33 cellular contexts compared by ENCODE assay signal in the genomic region with DNA sequence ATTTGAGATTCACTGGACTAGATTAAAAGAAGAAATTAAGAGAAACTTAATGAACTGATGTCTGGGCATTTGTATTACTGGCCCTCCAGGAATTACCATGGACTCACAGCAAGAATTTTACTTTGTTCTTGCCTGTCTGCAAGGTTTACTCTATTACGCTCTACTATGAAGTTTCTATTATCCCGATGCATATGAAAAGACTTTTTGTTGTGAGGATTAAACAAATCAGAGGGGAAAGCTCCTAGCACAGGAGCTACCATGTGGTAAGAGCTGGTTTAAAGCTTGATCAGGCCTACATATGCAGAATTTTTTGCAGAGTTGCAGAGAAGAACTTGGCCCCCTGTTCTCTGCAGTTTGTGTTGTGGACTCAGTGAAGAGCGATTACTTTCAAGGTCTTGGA.
"Had no signal": no experiment of that assay in that cellular context is flagged by ENCODE, and none has a peak within 500 bp of the region (broad histone marks: within the 10 kb centered on the region; RNA-seq: fewer than 3 reads in every experiment).

No MANE protein-coding gene starts in this region.

- H3K27ac ChIP-seq: ascending aorta, brain microvascular endothelial cell, coronary artery, esophagus muscularis mucosa, foreskin keratinocyte, gastrocnemius medialis, heart left ventricle, WERI-Rb-1 had no signal

- H3K27me3 ChIP-seq: ascending aorta, brain microvascular endothelial cell, esophagus muscularis mucosa, gastrocnemius medialis, heart left ventricle had no signal

- H3K36me3 ChIP-seq: ascending aorta, brain microvascular endothelial cell, esophagus muscularis mucosa, gastrocnemius medialis, heart left ventricle, WERI-Rb-1 had no signal

- H3K9me3 ChIP-seq: ascending aorta, esophagus muscularis mucosa, gastrocnemius medialis, heart left ventricle had no signal

- H3K4me3 Mint-ChIP-seq: activated B cell treated with CpG ODN at 0.5 μM for 24 hours; activated CD8-positive, alpha-beta memory T cell treated with anti-CD3 and anti-CD28 coated beads, Interleukin-2, amount 10 ng/mL, durations not matched to agents 7 days and 5 days; activated CD8-positive, alpha-beta T cell treated with anti-CD3 and anti-CD28 coated beads, Interleukin-2, amount 10 ng/mL, durations not matched to agents 7 days and 5 days; activated naive CD4-positive, alpha-beta T cell treated with anti-CD3 and anti-CD28 coated beads, Interleukin-2, amount 10 ng/mL, durations not matched to agents 7 days and 5 days; activated naive CD8-positive, alpha-beta T cell treated with anti-CD3 and anti-CD28 coated beads, Interleukin-2, amount 10 ng/mL, durations not matched to agents 7 days and 5 days; central memory CD8-positive, alpha-beta T cell; effector memory CD8-positive, alpha-beta T cell; T-helper 17 cell; T-helper 2 cell treated with Interferon-gamma antibody and Interleukin-4, amounts not matched to agents 5 μg/mL and 100 μg/mL, for 36 hours had no signal

- DNase-seq: activated B cell treated with CpG ODN at 0.5 μM for 24 hours; activated CD4-positive, alpha-beta T cell treated with anti-CD3 and anti-CD28 coated beads for 48 hours; activated CD4-positive, alpha-beta T cell treated with anti-CD3 and anti-CD28 coated beads, Interleukin-2, amount 50 U/mL, for 1 hour; activated CD4-positive, alpha-beta T cell treated with anti-CD3 and anti-CD28 coated beads, Interleukin-2, amount 50 U/mL, for 48 hours; activated CD8-positive, alpha-beta memory T cell treated with anti-CD3 and anti-CD28 coated beads, Interleukin-2, amount 10 ng/mL, durations not matched to agents 7 days and 5 days; activated CD8-positive, alpha-beta memory T cell treated with anti-CD3 and anti-CD28 coated beads, Interleukin-2, amount 50 U/mL, for 4 hours; activated CD8-positive, alpha-beta T cell treated with anti-CD3 and anti-CD28 coated beads, Interleukin-2, amount 10 ng/mL, durations not matched to agents 7 days and 5 days; activated gamma-delta T cell; activated naive CD4-positive, alpha-beta T cell; activated naive CD4-positive, alpha-beta T cell treated with anti-CD3 and anti-CD28 coated beads, Interleukin-2, amount 10 ng/mL, durations not matched to agents 7 days and 5 days; activated naive CD8-positive, alpha-beta T cell treated with anti-CD3 and anti-CD28 coated beads, Interleukin-2, amount 10 ng/mL, durations not matched to agents 7 days and 5 days; activated T-cell treated with anti-CD3 and anti-CD28 coated beads, Interleukin-2, amount 50 U/mL, for 1 hour; activated T-cell treated with anti-CD3 and anti-CD28 coated beads, Interleukin-2, amount 50 U/mL, for 48 hours; brain microvascular endothelial cell; dermis blood vessel endothelial cell; effector CD4-positive, alpha-beta T cell; effector memory CD8-positive, alpha-beta T cell; erythroblast; foreskin keratinocyte; gastrocnemius medialis; glutamatergic neuron; heart left ventricle; T-helper 1 cell; T-helper 17 cell; T1000; WERI-Rb-1 had no signal

- H3K4me3 ChIP-seq: ascending aorta, coronary artery, esophagus muscularis mucosa, gastrocnemius medialis, heart left ventricle had no signal

- H3K4me1 Mint-ChIP-seq: activated B cell treated with CpG ODN at 0.5 μM for 24 hours; activated CD8-positive, alpha-beta memory T cell treated with anti-CD3 and anti-CD28 coated beads, Interleukin-2, amount 10 ng/mL, durations not matched to agents 7 days and 5 days; activated naive CD4-positive, alpha-beta T cell treated with anti-CD3 and anti-CD28 coated beads, Interleukin-2, amount 10 ng/mL, durations not matched to agents 7 days and 5 days; activated naive CD8-positive, alpha-beta T cell treated with anti-CD3 and anti-CD28 coated beads, Interleukin-2, amount 10 ng/mL, durations not matched to agents 7 days and 5 days; central memory CD8-positive, alpha-beta T cell had no signal

- H3K27me3 Mint-ChIP-seq: activated B cell treated with CpG ODN at 0.5 μM for 24 hours; activated CD8-positive, alpha-beta memory T cell treated with anti-CD3 and anti-CD28 coated beads, Interleukin-2, amount 10 ng/mL, durations not matched to agents 7 days and 5 days; activated naive CD4-positive, alpha-beta T cell treated with anti-CD3 and anti-CD28 coated beads, Interleukin-2, amount 10 ng/mL, durations not matched to agents 7 days and 5 days; activated naive CD8-positive, alpha-beta T cell treated with anti-CD3 and anti-CD28 coated beads, Interleukin-2, amount 10 ng/mL, durations not matched to agents 7 days and 5 days; T-helper 17 cell had no signal

- H3K4me1 ChIP-seq: foreskin keratinocyte, gastrocnemius medialis had no signal

- H3K27ac Mint-ChIP-seq: activated B cell treated with CpG ODN at 0.5 μM for 24 hours; activated CD8-positive, alpha-beta memory T cell treated with anti-CD3 and anti-CD28 coated beads, Interleukin-2, amount 10 ng/mL, durations not matched to agents 7 days and 5 days; activated CD8-positive, alpha-beta T cell treated with anti-CD3 and anti-CD28 coated beads, Interleukin-2, amount 10 ng/mL, durations not matched to agents 7 days and 5 days; activated naive CD4-positive, alpha-beta T cell treated with anti-CD3 and anti-CD28 coated beads, Interleukin-2, amount 10 ng/mL, durations not matched to agents 7 days and 5 days; activated naive CD4-positive, alpha-beta T cell treated with anti-CD3 and anti-CD28 coated beads, Interleukin-2, amount 50 U/mL, for 72 hours; activated naive CD8-positive, alpha-beta T cell treated with anti-CD3 and anti-CD28 coated beads, Interleukin-2, amount 10 ng/mL, durations not matched to agents 7 days and 5 days; effector memory CD8-positive, alpha-beta T cell; T-helper 17 cell; T-helper 2 cell treated with Interferon-gamma antibody and Interleukin-4, amounts not matched to agents 5 μg/mL and 100 μg/mL, for 36 hours had no signal

- ATAC-seq: activated CD4-positive, CD25-positive, alpha-beta regulatory T cell treated with anti-CD3 and anti-CD28 coated beads, Interleukin-2, amount 50 U/mL, for 24 hours; activated CD8-positive, alpha-beta memory T cell treated with anti-CD3 and anti-CD28 coated beads, Interleukin-2, amount 10 ng/mL, durations not matched to agents 7 days and 5 days; activated CD8-positive, alpha-beta T cell treated with anti-CD3 and anti-CD28 coated beads, Interleukin-2, amount 10 ng/mL, durations not matched to agents 7 days and 5 days; activated naive CD4-positive, alpha-beta T cell treated with anti-CD3 and anti-CD28 coated beads, Interleukin-2, amount 50 U/mL, for 72 hours; effector memory CD8-positive, alpha-beta T cell; foreskin keratinocyte; gastrocnemius medialis; heart left ventricle; T-helper 17 cell had no signal

- H3K36me3 Mint-ChIP-seq: activated CD8-positive, alpha-beta memory T cell treated with anti-CD3 and anti-CD28 coated beads, Interleukin-2, amount 10 ng/mL, durations not matched to agents 7 days and 5 days; activated naive CD4-positive, alpha-beta T cell treated with anti-CD3 and anti-CD28 coated beads, Interleukin-2, amount 10 ng/mL, durations not matched to agents 7 days and 5 days; activated naive CD4-positive, alpha-beta T cell treated with anti-CD3 and anti-CD28 coated beads, Interleukin-2, amount 50 U/mL, for 72 hours; activated naive CD8-positive, alpha-beta T cell treated with anti-CD3 and anti-CD28 coated beads, Interleukin-2, amount 10 ng/mL, durations not matched to agents 7 days and 5 days had no signal

- H3K9me3 Mint-ChIP-seq: activated B cell treated with CpG ODN at 0.5 μM for 24 hours; activated naive CD4-positive, alpha-beta T cell treated with anti-CD3 and anti-CD28 coated beads, Interleukin-2, amount 10 ng/mL, durations not matched to agents 7 days and 5 days; activated naive CD4-positive, alpha-beta T cell treated with anti-CD3 and anti-CD28 coated beads, Interleukin-2, amount 50 U/mL, for 72 hours; activated naive CD8-positive, alpha-beta T cell treated with anti-CD3 and anti-CD28 coated beads, Interleukin-2, amount 10 ng/mL, durations not matched to agents 7 days and 5 days; central memory CD8-positive, alpha-beta T cell; effector memory CD8-positive, alpha-beta T cell; T-helper 2 cell treated with Interferon-gamma antibody and Interleukin-4, amounts not matched to agents 5 μg/mL and 100 μg/mL, for 36 hours had no signal
